Comparison of ENCODE assay signal across 27 cellular contexts in the genomic region with DNA sequence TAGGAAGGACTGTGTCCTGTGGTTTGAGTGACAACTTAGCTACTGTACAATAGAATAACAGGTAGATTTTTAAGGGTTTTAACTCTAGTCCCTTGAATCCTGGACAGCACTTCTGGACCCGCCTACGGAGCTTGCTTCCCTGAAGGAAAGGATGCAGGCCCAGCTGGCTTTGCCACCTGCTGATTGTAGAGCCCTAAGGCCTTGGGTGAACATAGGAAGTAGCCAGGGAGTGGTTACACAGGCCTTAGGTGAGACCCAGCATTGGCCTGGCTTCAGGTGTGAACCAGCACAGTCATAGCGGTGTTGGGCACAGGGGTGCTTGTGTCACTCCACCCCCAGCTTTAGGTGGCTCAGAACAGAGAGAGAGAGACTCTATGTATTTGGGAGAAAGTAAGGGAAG.
"Had no signal": no experiment of that assay in that cellular context is flagged by ENCODE, and none has a peak within 500 bp of the region (broad histone marks: within the 10 kb centered on the region; RNA-seq: fewer than 3 reads in every experiment).

No MANE protein-coding gene starts in this region.

- H3K27ac Mint-ChIP-seq: stimulated activated naive B cell treated with anti-CD40 and anti-IgM and Interleukin-4, amounts not matched to agents 10 μg/mL and 1 μg/mL and 100 μg/mL, for 72 hours; stimulated activated naive CD8-positive, alpha-beta T cell treated with anti-CD3 and anti-CD28 coated beads, Interleukin-15, Interleukin-2, amounts not matched to agents 100 ng/mL and 50 ng/mL, for 24 hours; type B pancreatic cell had no signal

- H3K36me3 ChIP-seq: stomach, suprapubic skin, thoracic aorta, thyroid gland, tibial artery, tibial nerve, transverse colon, upper lobe of left lung, upper lobe of right lung, uterus, vagina had no signal

- H3K27me3 Mint-ChIP-seq: stimulated activated naive B cell treated with anti-CD40 and anti-IgM and Interleukin-4, amounts not matched to agents 10 μg/mL and 1 μg/mL and 100 μg/mL, for 72 hours; stimulated activated naive CD8-positive, alpha-beta T cell treated with anti-CD3 and anti-CD28 coated beads, Interleukin-15, Interleukin-2, amounts not matched to agents 100 ng/mL and 50 ng/mL, for 24 hours; type B pancreatic cell had no signal

- H3K36me3 Mint-ChIP-seq: stimulated activated naive B cell treated with anti-CD40 and anti-IgM and Interleukin-4, amounts not matched to agents 10 μg/mL and 1 μg/mL and 100 μg/mL, for 72 hours; type B pancreatic cell had no signal

- H3K27ac ChIP-seq: stomach, suprapubic skin, testis, thoracic aorta, thyroid gland, tibial artery, tibial nerve, transverse colon, upper lobe of left lung, upper lobe of right lung, uterus, vagina had no signal

- ATAC-seq: stimulated activated naive B cell treated with anti-CD40 and anti-IgM and Interleukin-4, amounts not matched to agents 10 μg/mL and 1 μg/mL and 100 μg/mL, for 72 hours; upper lobe of right lung had no signal

- H3K4me3 Mint-ChIP-seq: stimulated activated naive B cell treated with anti-CD40 and anti-IgM and Interleukin-4, amounts not matched to agents 10 μg/mL and 1 μg/mL and 100 μg/mL, for 72 hours; stimulated activated naive CD8-positive, alpha-beta T cell treated with anti-CD3 and anti-CD28 coated beads, Interleukin-15, Interleukin-2, amounts not matched to agents 100 ng/mL and 50 ng/mL, for 24 hours; type B pancreatic cell had no signal

- H3K4me1 Mint-ChIP-seq: stimulated activated naive B cell treated with anti-CD40 and anti-IgM and Interleukin-4, amounts not matched to agents 10 μg/mL and 1 μg/mL and 100 μg/mL, for 72 hours had no signal

- DNase-seq: stimulated activated CD4-positive, alpha-beta T cell treated with anti-CD3 and anti-CD28 coated beads, Interleukin-1b, Interleukin-23, amount 100 ng/mL, for 48 hours; stimulated activated CD4-positive, alpha-beta T cell treated with anti-CD3 and anti-CD28 coated beads, Interleukin-2, amount 100 ng/mL, for 24 hours; stimulated activated CD4-positive, alpha-beta T cell treated with anti-CD3 and anti-CD28 coated beads, Interleukin-2, amount 100 ng/mL, for 48 hours; stimulated activated CD4-positive, alpha-beta T cell treated with anti-CD3 and anti-CD28 coated beads, Interleukin-4, amount 100 ng/mL, for 1 hour; stimulated activated CD4-positive, alpha-beta T cell treated with anti-CD3 and anti-CD28 coated beads, Interleukin-4, amount 100 ng/mL, for 24 hours; stimulated activated CD4-positive, alpha-beta T cell treated with anti-CD3 and anti-CD28 coated beads, Interleukin-4, amount 100 ng/mL, for 4 hours; stimulated activated CD8-positive, alpha-beta memory T cell treated with anti-CD3 and anti-CD28 coated beads, Interleukin-4, amount 100 ng/mL, for 48 hours; stimulated activated naive B cell treated with anti-CD40 and anti-IgM and Interleukin-4, amounts not matched to agents 10 μg/mL and 1 μg/mL and 100 μg/mL, for 72 hours; stimulated activated naive CD4-positive, alpha-beta T cell; stimulated activated naive CD4-positive, alpha-beta T cell treated with Interleukin-2 at 50 U/mL for 16 hours; stomach; substantia nigra; testis; thyroid gland; tibial artery; transverse colon; trophoblast cell; upper lobe of left lung; upper lobe of right lung; uterus had no signal

- H3K4me3 ChIP-seq: stomach, suprapubic skin, testis, thoracic aorta, thyroid gland, tibial artery, tibial nerve, transverse colon, upper lobe of left lung, upper lobe of right lung, uterus, vagina had no signal

- H3K9me3 ChIP-seq: stomach, testis, thoracic aorta, thyroid gland, tibial artery, transverse colon, upper lobe of left lung, upper lobe of right lung, uterus, vagina had no signal

- H3K4me1 ChIP-seq: stomach, suprapubic skin, testis, thyroid gland, tibial artery, tibial nerve, transverse colon, upper lobe of left lung, upper lobe of right lung, uterus, vagina had no signal

- FAIRE-seq: urothelium cell line had no signal

- H3K9me3 Mint-ChIP-seq: stimulated activated naive CD8-positive, alpha-beta T cell treated with anti-CD3 and anti-CD28 coated beads, Interleukin-15, Interleukin-2, amounts not matched to agents 100 ng/mL and 50 ng/mL, for 24 hours; type B pancreatic cell had no signal
